13 cellular contexts compared by ENCODE assay signal in genomic region chr12:70994217-70994788, GRCh38.
A peak's percentile ranks its signal among the peaks of the same experiment; 100 is the strongest.
DNase-seq lines count a peak whose midpoint lies in the region; ATAC-seq and TF ChIP-seq lines count a peak whose summit lies in the region.
"Had no signal": no experiment of that assay in that cellular context is flagged by ENCODE, and none has a peak within 500 bp of the region (broad histone marks: within the 10 kb centered on the region; RNA-seq: fewer than 3 reads in every experiment).

No MANE protein-coding gene starts in this region.

- dilution Hi-C loops in mammary epithelial cell (cut with HindIII; ENCODE audit: low sequenced_read_pairs), result no loop called here

- no peak for TF ChIP-seq POLR2A in thyroid gland (IDR thresholded peaks at IDR 0.05)

- POLR2A ChIA-PET in activated CD4-positive, alpha-beta T cell treated with anti-CD3 and anti-CD28 coated beads for 36 hours (lab: Charles Lee), result no interaction called here

- H3K27ac ChIP-seq in mammary epithelial cell (ENCODE audit: insufficient read depth, low read depth, low read length) (no peak overlapping the region), thyroid gland (peak overlapping the region in 2 of 3 donors; percentile 6 to 27)

- TF ChIP-seq CTCF in LNCaP clone FGC (IDR thresholded peaks at IDR 0.05; ENCODE audit: control insufficient read depth, extremely low read depth, insufficient read depth) (no peak), mammary epithelial cell (conservative IDR thresholded peaks at IDR 0.05 in 1 of 2, IDR thresholded peaks at IDR 0.05 in 1 of 2; ENCODE audit: extremely low read depth in 1 of 2, insufficient read depth in 1 of 2, low read depth in 1 of 2, low read length in 2 of 2) (no peak), thyroid gland (IDR thresholded peaks at IDR 0.05) (no peak), glutamatergic neuron (IDR thresholded peaks at IDR 0.05; ENCODE audit: partially characterized antibody, unreplicated experiment) (no peak), GM10266 (IDR thresholded peaks at IDR 0.05; ENCODE audit: control insufficient read depth, insufficient read depth, low read depth, missing control alignments) (no peak)

- peak overlapping the region; percentile 40 for H2AFZ ChIP-seq in mammary epithelial cell (ENCODE audit: low read depth, low read length)

- no peaks in the 10 kb centered on the region for H4K20me1 ChIP-seq in mammary epithelial cell (ENCODE audit: insufficient read depth, low read length)

- H3K9me3 Mint-ChIP-seq in activated CD4-positive, alpha-beta T cell treated with anti-CD3 and anti-CD28 coated beads for 36 hours (ENCODE audit: low read depth), result no peaks in the 10 kb centered on the region
- no peaks in the 10 kb centered on the region for H3K9me3 Mint-ChIP-seq in glutamatergic neuron (ENCODE audit: unreplicated experiment)

- H3K27ac Mint-ChIP-seq in activated CD4-positive, alpha-beta T cell treated with anti-CD3 and anti-CD28 coated beads for 36 hours, result no peak overlapping the region
- no peak overlapping the region for H3K27ac Mint-ChIP-seq in glutamatergic neuron (ENCODE audit: unreplicated experiment)
- H3K27ac Mint-ChIP-seq: activated naive CD4-positive, alpha-beta T cell treated with anti-CD3 and anti-CD28 coated beads, Interleukin-2, amount 10 ng/mL, durations not matched to agents 7 days and 5 days had no signal

- H3K9ac ChIP-seq in mammary epithelial cell (ENCODE audit: insufficient read depth, low read length), result no peak overlapping the region

- no TSS peak for BruUV-seq in mammary epithelial cell (replicated peaks; lab: Mats Ljungman, UMichigan)

- no peaks in the 10 kb centered on the region for H3K4me1 Mint-ChIP-seq in activated CD4-positive, alpha-beta T cell treated with anti-CD3 and anti-CD28 coated beads for 36 hours
- H3K4me1 Mint-ChIP-seq in glutamatergic neuron (ENCODE audit: low read depth, unreplicated experiment), result no peaks in the 10 kb centered on the region
- H3K4me1 Mint-ChIP-seq: activated naive CD4-positive, alpha-beta T cell treated with anti-CD3 and anti-CD28 coated beads, Interleukin-2, amount 10 ng/mL, durations not matched to agents 7 days and 5 days had no signal

- H3K4me3 Mint-ChIP-seq in activated CD4-positive, alpha-beta T cell treated with anti-CD3 and anti-CD28 coated beads for 36 hours, result no peak overlapping the region
- H3K4me3 Mint-ChIP-seq in glutamatergic neuron (ENCODE audit: unreplicated experiment), result no peak overlapping the region
- H3K4me3 Mint-ChIP-seq: activated naive CD4-positive, alpha-beta T cell treated with anti-CD3 and anti-CD28 coated beads, Interleukin-2, amount 10 ng/mL, durations not matched to agents 7 days and 5 days had no signal

- 22% methylated on average over 5 of the region's 5 CpGs for WGBS in mammary epithelial cell (ENCODE audit: low coverage, missing lambda C conversion rate)
- 55 to 64% methylated on average over 5 of the region's 5 CpGs for WGBS in thyroid gland, 2 donors

- intact Hi-C loops in mammary epithelial cell (cut with micrococcal nuclease) (no loop called here), thyroid gland (cut with DNase I) (no loop called here)
- intact Hi-C loops in activated CD4-positive, alpha-beta T cell treated with anti-CD3 and anti-CD28 coated beads for 36 hours (cut with DNase I, micrococcal nuclease), result no loop called here

- peak; percentile 19 for DNase-seq in LNCaP clone FGC (ENCODE audit: low read depth)
- DNase-seq in mammary epithelial cell, result peak; percentile 37
- DNase-seq in kidney tubule cell (ENCODE audit: low spot score), result peak; percentile 5
- no peak for DNase-seq in thyroid gland
- DNase-seq in activated CD4-positive, alpha-beta T cell treated with anti-CD3 and anti-CD28 coated beads for 36 hours, result no peak
- no peak for DNase-seq in glutamatergic neuron
- no peak for DNase-seq in GM10266 (ENCODE audit: extremely low spot score)
- DNase-seq: activated CD4-positive, CD25-positive, alpha-beta regulatory T cell treated with anti-CD3 and anti-CD28 coated beads, Interleukin-2, amount 50 U/mL, for 72 hours; activated naive CD4-positive, alpha-beta T cell treated with anti-CD3 and anti-CD28 coated beads, Interleukin-2, amount 10 ng/mL, durations not matched to agents 7 days and 5 days; DMS79 treated with DMSO at 0.1 percent for 48 hours; RPMI8226; small intestine had no signal

- H3K36me3 ChIP-seq in mammary epithelial cell (ENCODE audit: insufficient read depth, low read length), result no peaks in the 10 kb centered on the region
- no peaks in the 10 kb centered on the region for H3K36me3 ChIP-seq in thyroid gland

- in situ Hi-C loops in mammary epithelial cell (cut with MboI; ENCODE audit: low sequenced_read_pairs in 2 of 2), result no loop called here

- H3K36me3 Mint-ChIP-seq in activated CD4-positive, alpha-beta T cell treated with anti-CD3 and anti-CD28 coated beads for 36 hours (ENCODE audit: low read depth), result no peaks in the 10 kb centered on the region
- H3K36me3 Mint-ChIP-seq in glutamatergic neuron (ENCODE audit: unreplicated experiment), result no peaks in the 10 kb centered on the region
- H3K36me3 Mint-ChIP-seq: activated naive CD4-positive, alpha-beta T cell treated with anti-CD3 and anti-CD28 coated beads, Interleukin-2, amount 10 ng/mL, durations not matched to agents 7 days and 5 days had no signal

- H3K4me3 ChIP-seq in LNCaP clone FGC (ENCODE audit: low read depth, low read length), result no peak overlapping the region
- H3K4me3 ChIP-seq in mammary epithelial cell (replicated peaks in 1 of 3; ENCODE audit: insufficient read depth in 1 of 3, low read depth in 2 of 3, low read length in 3 of 3), result no peak overlapping the region
- no peak overlapping the region for H3K4me3 ChIP-seq in thyroid gland (replicated peaks in 1 of 3)

- H3K27me3 ChIP-seq in mammary epithelial cell (ENCODE audit: insufficient read depth, low read length), result no peaks in the 10 kb centered on the region
- H3K27me3 ChIP-seq in thyroid gland, result no peaks in the 10 kb centered on the region

- H3K4me1 ChIP-seq in mammary epithelial cell (ENCODE audit: insufficient read depth, low read length), result no peaks in the 10 kb centered on the region
- peaks cover 0 to 3% of the 10 kb centered on the region in 2 donors for H3K4me1 ChIP-seq in thyroid gland

- no peak overlapping the region for H3K4me2 ChIP-seq in mammary epithelial cell (ENCODE audit: insufficient read depth, low read depth, low read length)

- CTCF ChIA-PET in mammary epithelial cell (lab: Charles Lee; ENCODE audit: low non-redundant PET), result no interaction called here
- CTCF ChIA-PET in activated CD4-positive, alpha-beta T cell treated with anti-CD3 and anti-CD28 coated beads for 36 hours (lab: Charles Lee), result no interaction called here

- H3K27me3 Mint-ChIP-seq in activated CD4-positive, alpha-beta T cell treated with anti-CD3 and anti-CD28 coated beads for 36 hours, result peaks cover 2% of the 10 kb centered on the region
- H3K27me3 Mint-ChIP-seq in glutamatergic neuron (ENCODE audit: unreplicated experiment), result peaks cover 1% of the 10 kb centered on the region
- H3K27me3 Mint-ChIP-seq: activated naive CD4-positive, alpha-beta T cell treated with anti-CD3 and anti-CD28 coated beads, Interleukin-2, amount 10 ng/mL, durations not matched to agents 7 days and 5 days had no signal

- ATAC-seq in activated CD4-positive, alpha-beta T cell treated with anti-CD3 and anti-CD28 coated beads for 36 hours, result no peak
- ATAC-seq in HG03520 (IDR thresholded peaks at IDR 0.05; ENCODE audit: unreplicated experiment), result no peak

- H3K79me2 ChIP-seq in mammary epithelial cell (ENCODE audit: insufficient read depth, low read length), result no peaks in the 10 kb centered on the region

- no peaks in the 10 kb centered on the region for H3K9me3 ChIP-seq in mammary epithelial cell (replicated peaks; ENCODE audit: insufficient read depth, low read length)
- H3K9me3 ChIP-seq in thyroid gland, result no peaks in the 10 kb centered on the region

Comparison
In these comparisons a context has a peak if more than half of its experiments do, and no peak if none do; other contexts are left out.
1. DNase-seq: peak in LNCaP clone FGC (single experiment), mammary epithelial cell (single experiment) and kidney tubule cell (single experiment); none in thyroid gland (0 of 2), activated CD4-positive, alpha-beta T cell treated with anti-CD3 and anti-CD28 coated beads for 36 hours (single experiment), glutamatergic neuron (single experiment) and GM10266 (single experiment).